In the genomic region with DNA sequence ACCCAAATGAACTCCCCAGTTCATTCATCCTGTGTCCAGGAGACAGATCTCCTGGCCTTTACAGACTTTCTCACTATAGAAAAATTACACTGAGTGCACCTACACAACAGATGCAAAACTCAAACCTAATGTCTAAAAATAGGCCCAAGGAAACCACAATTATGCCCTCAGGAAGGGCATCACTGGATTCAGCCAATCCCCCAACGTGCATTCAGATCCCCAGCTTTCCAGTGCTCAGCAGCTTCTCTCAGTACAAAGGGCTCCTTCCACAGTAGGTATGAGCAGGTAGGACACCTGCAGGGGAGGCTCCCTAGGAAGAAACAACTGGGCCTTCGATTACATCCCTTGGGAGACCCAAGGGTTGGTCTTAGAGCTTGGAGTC, we compare ENCODE assay signal across 17 cellular contexts. TPM values are rescaled to one million over a fixed set of nuclear protein-coding genes. Genes with fewer than 3 reads are reported as not detected.
DNase-seq lines count a peak whose midpoint lies in the region; ATAC-seq and TF ChIP-seq lines count a peak whose summit lies in the region.
"Had no signal": no experiment of that assay in that cellular context is flagged by ENCODE, and none has a peak within 500 bp of the region (broad histone marks: within the 10 kb centered on the region; RNA-seq: fewer than 3 reads in every experiment).

No MANE protein-coding gene starts in this region.

- no peak overlapping the region for H3K23ac ChIP-seq in mesenchymal stem cell (ENCODE audit: low read length in 2 of 2)

- no peak overlapping the region for H2AFZ ChIP-seq in mesenchymal stem cell (ENCODE audit: low read depth, low read length)

- H2BK15ac ChIP-seq in mesenchymal stem cell (ENCODE audit: low read depth, poor library complexity, severe bottlenecking): no peak overlapping the region

- no peaks in the 10 kb centered on the region for H3K27me3 ChIP-seq in BLaER1 treated with 17β-estradiol and CSF1 and Interleukin-3, amounts not matched to agents 10 nM and 100 nM
- H3K27me3 ChIP-seq in mesenchymal stem cell (ENCODE audit: control insufficient read depth in 1 of 2, insufficient read depth in 1 of 2, low read length in 2 of 2): no peaks in the 10 kb centered on the region
- H3K27me3 ChIP-seq in brain microvascular endothelial cell (replicated peaks): no peaks in the 10 kb centered on the region
- H3K27me3 ChIP-seq: BE2C, foreskin keratinocyte, Peyer's patch, stomach had no signal

- peak overlapping the region in 7 of 10 experiments; percentile 14 to 89 (median 36); a peak in 10 of 20 replicates for H3K4me3 ChIP-seq in BLaER1 treated with 17β-estradiol and CSF1 and Interleukin-3, amounts not matched to agents 10 nM and 100 nM
- H3K4me3 ChIP-seq in mesenchymal stem cell (ENCODE audit: insufficient read depth in 1 of 2, low read depth in 1 of 2, low read length in 2 of 2) (no peak overlapping the region), brain microvascular endothelial cell (ENCODE audit: low read depth, low read length) (no peak overlapping the region)
- H3K4me3 ChIP-seq: Peyer's patch, stomach had no signal

- no peak for TF ChIP-seq CTCF in brain microvascular endothelial cell (IDR thresholded peaks at IDR 0.05; ENCODE audit: low read depth, low read length, missing control alignments)

- DNase-seq in GDM1 (lab: John Stamatoyannopoulos, UW) (peak; percentile 36), SW480 (ENCODE audit: low spot score) (peak; percentile 26), mesenchymal stem cell (peak; percentile 15), NCI-H1105 (lab: John Stamatoyannopoulos, UW) (no peak), brain microvascular endothelial cell (no peak)
- no peak for DNase-seq in activated CD4-positive, alpha-beta T cell treated with anti-CD3 and anti-CD28 coated beads, Interleukin-2, amount 50 U/mL, for 4 hours
- DNase-seq: BE2C; foreskin keratinocyte; NCI-H1048; Peyer's patch; retina; stimulated activated CD4-positive, alpha-beta T cell treated with anti-CD3 and anti-CD28 coated beads, Interleukin-4, amount 100 ng/mL, for 1 hour; stomach; T1000 had no signal

- H4K8ac ChIP-seq in mesenchymal stem cell (ENCODE audit: low read length): no peak overlapping the region

- H3K79me1 ChIP-seq in mesenchymal stem cell (replicated peaks; ENCODE audit: low read length, poor library complexity, severe bottlenecking): peaks cover 37% of the 10 kb centered on the region

- no peak overlapping the region for H2BK120ac ChIP-seq in mesenchymal stem cell (ENCODE audit: low read depth, low read length)

- H3K4me2 ChIP-seq in BLaER1 treated with 17β-estradiol and CSF1 and Interleukin-3, amounts not matched to agents 10 nM and 100 nM: peak overlapping the region; percentile 88 to 96 (median 92)
- no peak overlapping the region for H3K4me2 ChIP-seq in mesenchymal stem cell (ENCODE audit: low read length, poor library complexity, severe bottlenecking)

- H3K27ac ChIP-seq in BLaER1 treated with 17β-estradiol and CSF1 and Interleukin-3, amounts not matched to agents 10 nM and 100 nM: peak overlapping the region in 7 of 11 experiments; percentile 2 to 66 (median 55); a peak in 12 of 22 replicates
- H3K27ac ChIP-seq in mesenchymal stem cell (ENCODE audit: low read length, poor library complexity, severe bottlenecking) (no peak overlapping the region), brain microvascular endothelial cell (no peak overlapping the region)
- H3K27ac ChIP-seq: foreskin keratinocyte, HL-60, Peyer's patch, stomach had no signal

- H2BK5ac ChIP-seq in mesenchymal stem cell (ENCODE audit: low read depth, low read length, poor library complexity, severe bottlenecking): no peak overlapping the region

- no peak for ATAC-seq in GM21390 (IDR thresholded peaks at IDR 0.05; ENCODE audit: unreplicated experiment)
- ATAC-seq: foreskin keratinocyte had no signal

- H3K4ac ChIP-seq in mesenchymal stem cell (ENCODE audit: low read depth in 1 of 2, low read length in 2 of 2): no peak overlapping the region

- H3K14ac ChIP-seq in mesenchymal stem cell (ENCODE audit: low read length in 2 of 2): no peak overlapping the region

- H2BK12ac ChIP-seq in mesenchymal stem cell (ENCODE audit: low read length in 2 of 2): no peak overlapping the region

- peak overlapping the region in 6 of 11 experiments; percentile 13 to 55 (median 47); a peak in 10 of 22 replicates for H3K9ac ChIP-seq in BLaER1 treated with 17β-estradiol and CSF1 and Interleukin-3, amounts not matched to agents 10 nM and 100 nM
- H3K9ac ChIP-seq in mesenchymal stem cell (ENCODE audit: low read length): no peak overlapping the region

- H3K9me3 ChIP-seq in BLaER1 treated with 17β-estradiol and CSF1 and Interleukin-3, amounts not matched to agents 10 nM and 100 nM (replicated peaks in 1 of 11): peaks cover 40 to 48% (median 42%) of the 10 kb centered on the region in 11 experiments
- peaks cover 9% of the 10 kb centered on the region for H3K9me3 ChIP-seq in mesenchymal stem cell (ENCODE audit: control insufficient read depth, low read length)
- H3K9me3 ChIP-seq: BE2C, Peyer's patch, stomach had no signal

- H2AK5ac ChIP-seq in mesenchymal stem cell (ENCODE audit: low read length, severe bottlenecking): no peak overlapping the region

- no peak overlapping the region for H3K18ac ChIP-seq in mesenchymal stem cell (ENCODE audit: low read depth in 1 of 2, low read length in 2 of 2)

- 87% methylated on average over 2 of the region's 2 CpGs for WGBS in mesenchymal stem cell

- H4K20me1 ChIP-seq in BLaER1 treated with 17β-estradiol and CSF1 and Interleukin-3, amounts not matched to agents 10 nM and 100 nM: peaks cover 0 to 28% (median 5%) of the 10 kb centered on the region in 11 experiments; a peak in 6 of 22 replicates

- in situ Hi-C loops in brain microvascular endothelial cell (cut with HindIII; ENCODE audit: low pct_ligation_motif_present, low sequenced_read_pairs): no loop called here

- H4K91ac ChIP-seq in mesenchymal stem cell (ENCODE audit: low read length): no peak overlapping the region

- H3K4me1 ChIP-seq in BLaER1 treated with 17β-estradiol and CSF1 and Interleukin-3, amounts not matched to agents 10 nM and 100 nM: peaks cover 27 to 44% (median 40%) of the 10 kb centered on the region in 10 experiments
- peaks cover 4% of the 10 kb centered on the region for H3K4me1 ChIP-seq in mesenchymal stem cell (ENCODE audit: control insufficient read depth, insufficient read depth, low read depth, low read length)
- H3K4me1 ChIP-seq: foreskin keratinocyte had no signal

- H3K36me3 ChIP-seq in BLaER1 treated with 17β-estradiol and CSF1 and Interleukin-3, amounts not matched to agents 10 nM and 100 nM: peaks cover 21 to 40% (median 37%) of the 10 kb centered on the region in 11 experiments
- H3K36me3 ChIP-seq in mesenchymal stem cell (ENCODE audit: control insufficient read depth in 1 of 2, insufficient read depth in 2 of 2, low read depth in 1 of 2, low read length in 2 of 2): peaks cover 3 to 5% of the 10 kb centered on the region in 2 experiments
- no peaks in the 10 kb centered on the region for H3K36me3 ChIP-seq in brain microvascular endothelial cell (replicated peaks)
- H3K36me3 ChIP-seq: BE2C, Peyer's patch, stomach had no signal

RNA-seq across cellular contexts. Expression of gene ZNF709, which starts 2.1 kb away (rescaled TPM):
- 0.66 TPM for polyA plus RNA-seq in mesenchymal stem cell (2013, experiment 1 of 2)
- 0.68 TPM for polyA plus RNA-seq in mesenchymal stem cell (2013, experiment 2 of 2)

RNA-seq across cellular contexts. Expression of gene ZNF443, which starts 41.7 kb away (rescaled TPM):
- 0.57 TPM for polyA plus RNA-seq in mesenchymal stem cell (2013, experiment 1 of 2)
- 0.70 TPM for polyA plus RNA-seq in mesenchymal stem cell (2013, experiment 2 of 2)

Comparison
In these comparisons a context has a peak if more than half of its experiments do, and no peak if none do; other contexts are left out.
1. H3K27ac ChIP-seq: peak in BLaER1 treated with 17β-estradiol and CSF1 and Interleukin-3, amounts not matched to agents 10 nM and 100 nM (7 of 11); none in mesenchymal stem cell (single experiment) and brain microvascular endothelial cell (single experiment).
2. H3K4me3 ChIP-seq: peak in BLaER1 treated with 17β-estradiol and CSF1 and Interleukin-3, amounts not matched to agents 10 nM and 100 nM (7 of 10); none in mesenchymal stem cell (0 of 2) and brain microvascular endothelial cell (single experiment).
3. DNase-seq: peak in GDM1 (single experiment), SW480 (single experiment) and mesenchymal stem cell (single experiment); none in NCI-H1105 (single experiment), brain microvascular endothelial cell (single experiment) and activated CD4-positive, alpha-beta T cell treated with anti-CD3 and anti-CD28 coated beads, Interleukin-2, amount 50 U/mL, for 4 hours (0 of 2).